Comparison of ENCODE assay signal across 7 cellular contexts in the genomic region with DNA sequence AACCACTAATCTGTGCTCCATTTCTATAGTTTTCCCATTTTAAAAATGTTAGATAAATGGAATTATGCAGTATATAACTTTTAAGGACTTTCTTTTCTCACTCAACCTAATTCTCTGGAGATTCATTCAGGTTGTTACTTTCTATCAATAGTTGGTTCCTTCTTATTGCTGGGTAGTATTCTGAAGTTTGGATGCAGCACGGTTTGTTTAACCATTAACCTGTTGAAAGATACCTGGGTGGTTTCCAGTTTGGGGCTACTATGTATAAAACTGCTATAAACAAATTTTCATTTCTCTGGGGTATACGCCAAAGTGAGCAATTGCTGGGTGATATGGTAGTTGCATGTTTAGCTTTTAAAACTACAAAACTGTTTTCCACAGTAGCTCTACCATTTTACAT.
"Had no signal": no experiment of that assay in that cellular context is flagged by ENCODE, and none has a peak within 500 bp of the region (broad histone marks: within the 10 kb centered on the region; RNA-seq: fewer than 3 reads in every experiment).

No MANE protein-coding gene starts in this region.

- H2AFZ ChIP-seq: GM23338 had no signal

- H3K4me2 ChIP-seq: GM23338 had no signal

- DNase-seq: H9, HCEC 1CT, KBM-7 had no signal

- ATAC-seq: GM23338 had no signal

- FAIRE-seq: H1, H54, HTR-8/SVneo had no signal

- H3K4me3 ChIP-seq: GM23338 had no signal
